In the genomic region with DNA sequence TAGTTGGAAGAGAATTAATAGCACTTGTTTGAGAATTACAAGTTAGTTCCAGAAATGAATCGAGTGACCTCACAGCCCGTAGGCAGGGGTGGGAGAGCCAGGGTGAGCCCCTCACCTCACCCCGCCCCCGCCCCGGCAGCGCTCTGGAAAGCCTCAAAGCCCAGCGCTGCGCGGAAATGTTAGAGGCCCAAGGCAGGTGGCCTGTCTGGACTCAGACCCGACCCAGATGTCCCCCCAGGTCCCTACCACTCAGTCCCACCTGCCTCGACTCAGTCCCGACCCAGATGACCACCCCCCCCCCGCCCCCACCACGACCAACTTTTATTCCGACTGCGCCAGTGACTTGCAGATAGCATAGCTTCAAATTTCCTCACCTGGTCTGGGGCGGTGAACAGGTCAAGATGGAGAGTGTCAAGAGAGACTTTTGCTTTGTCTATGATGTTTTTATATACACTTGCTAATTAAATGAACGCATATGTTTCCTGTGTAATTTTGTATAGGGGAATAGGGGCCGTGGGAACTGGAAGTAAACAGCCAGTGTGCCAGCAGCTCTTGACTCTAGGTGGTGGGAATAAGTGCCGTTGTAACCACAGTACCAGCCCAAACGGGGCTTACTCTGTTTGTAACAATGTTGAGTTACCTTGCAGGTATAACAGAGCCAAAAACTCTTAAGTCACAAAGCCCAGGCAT, we compare ENCODE assay signal across 8 cellular contexts. TPM values are rescaled to one million over a fixed set of nuclear protein-coding genes. Genes with fewer than 3 reads are reported as not detected.
DNase-seq lines count a peak whose midpoint lies in the region; ATAC-seq and TF ChIP-seq lines count a peak whose summit lies in the region.

No MANE protein-coding gene starts in this region.

- ATAC-seq in mucosa of descending colon: no peak

- no peak for DNase-seq in activated naive CD4-positive, alpha-beta T cell (lab: John Stamatoyannopoulos, UW)
- DNase-seq in coronary artery (ENCODE audit: low spot score): no peak
- DNase-seq in mucosa of descending colon: no peak
- peak in 1 of 2 donors; percentile 68 for DNase-seq in uterus
- DNase-seq in occipital lobe (lab: John Stamatoyannopoulos, UW): no peak
- no peak for DNase-seq in NCI-H526 (lab: John Stamatoyannopoulos, UW)
- no peak for DNase-seq in anterior cingulate cortex (lab: John Stamatoyannopoulos, UW)

- no peak for TF ChIP-seq POLR2A in uterus (IDR thresholded peaks at IDR 0.05)

- no peaks in the 10 kb centered on the region for H3K9me3 Mint-ChIP-seq in activated naive CD4-positive, alpha-beta T cell treated with anti-CD3 and anti-CD28 coated beads, Interleukin-2, amount 50 U/mL, for 24 hours

- H3K4me1 ChIP-seq in mucosa of descending colon (ENCODE audit: low read depth): peaks cover 23% of the 10 kb centered on the region
- H3K4me1 ChIP-seq in uterus: peaks cover 10 to 19% of the 10 kb centered on the region in 2 donors

- H3K36me3 Mint-ChIP-seq in activated naive CD4-positive, alpha-beta T cell treated with anti-CD3 and anti-CD28 coated beads, Interleukin-2, amount 50 U/mL, for 24 hours: no peaks in the 10 kb centered on the region

- no peak overlapping the region for H3K27ac Mint-ChIP-seq in activated naive CD4-positive, alpha-beta T cell treated with anti-CD3 and anti-CD28 coated beads, Interleukin-2, amount 50 U/mL, for 24 hours

- no peak for TF ChIP-seq CTCF in coronary artery (IDR thresholded peaks at IDR 0.05)
- no peak for TF ChIP-seq CTCF in mucosa of descending colon (IDR thresholded peaks at IDR 0.05)
- TF ChIP-seq CTCF in uterus (IDR thresholded peaks at IDR 0.05): no peak

- H3K4me1 Mint-ChIP-seq in activated naive CD4-positive, alpha-beta T cell treated with anti-CD3 and anti-CD28 coated beads, Interleukin-2, amount 50 U/mL, for 24 hours: peaks cover 5% of the 10 kb centered on the region

- no peaks in the 10 kb centered on the region for H3K27me3 ChIP-seq in uterus

- H3K27me3 Mint-ChIP-seq in activated naive CD4-positive, alpha-beta T cell treated with anti-CD3 and anti-CD28 coated beads, Interleukin-2, amount 50 U/mL, for 24 hours: peaks cover 26% of the 10 kb centered on the region

- intact Hi-C loops in mucosa of descending colon (cut with DNase I, micrococcal nuclease): no loop called here
- intact Hi-C loops in uterus (cut with DNase I; ENCODE audit: low total_unique reads): no loop called here

- H3K4me3 ChIP-seq in coronary artery (peak overlapping the region; percentile 96), mucosa of descending colon (peak overlapping the region; percentile 44), uterus (peak overlapping the region; percentile 51 to 87)

- no peaks in the 10 kb centered on the region for H3K9me3 ChIP-seq in mucosa of descending colon
- H3K9me3 ChIP-seq in uterus: no peaks in the 10 kb centered on the region

- no peaks in the 10 kb centered on the region for H3K36me3 ChIP-seq in mucosa of descending colon (ENCODE audit: low read depth)
- no peaks in the 10 kb centered on the region for H3K36me3 ChIP-seq in uterus

- H3K27ac ChIP-seq in coronary artery (peak overlapping the region; percentile 93 to 100), uterus (peak overlapping the region; percentile 95)

- peak overlapping the region; percentile 68 for H3K4me3 Mint-ChIP-seq in activated naive CD4-positive, alpha-beta T cell treated with anti-CD3 and anti-CD28 coated beads, Interleukin-2, amount 50 U/mL, for 24 hours

RNA-seq across cellular contexts. Expression of a gene that starts 1.2 kb away (rescaled TPM):
- total RNA-seq in mucosa of descending colon (10 to 100 TPM in 1 of 3 donors, 1 to 10 TPM in 2; 3.1 to 27.9 (median 9.2) TPM), uterus (10 to 100 TPM; 15.6 to 42.4 (median 31.0) TPM), occipital lobe (11.1 TPM)

Comparison
In these comparisons a context has a peak if more than half of its experiments do, and no peak if none do; other contexts are left out.
1. H3K4me3 ChIP-seq: peak in every context shown above with its lines; median percentile 96 in coronary artery; 69 in uterus; 44 in mucosa of descending colon.